ENCODE assay signal across 8 cellular contexts in genomic region chr3:16399473-16399872, GRCh38.
DNase-seq lines count a peak whose midpoint lies in the region; ATAC-seq and TF ChIP-seq lines count a peak whose summit lies in the region.

No MANE protein-coding gene starts in this region.

- H3K36me3 ChIP-seq in adipocyte (ENCODE audit: control insufficient read depth, insufficient read depth, low read length, severe bottlenecking) (no peaks in the 10 kb centered on the region), aorta (ENCODE audit: control insufficient read depth in 1 of 2, insufficient read depth in 2 of 2, low read length in 1 of 2) (no peaks in the 10 kb centered on the region)
- peaks cover 4% of the 10 kb centered on the region for H3K36me3 ChIP-seq in effector memory CD4-positive, alpha-beta T cell (ENCODE audit: control insufficient read depth, insufficient read depth, low read length)

- peak overlapping the region; percentile 40 for H3K9ac ChIP-seq in adipocyte (ENCODE audit: low read length)

- WGBS in aorta, 2 donors, result 21 to 32% methylated on average over 6 of the region's 6 CpGs

- BruUV-seq in Calu3 (replicated peaks; lab: Mats Ljungman, UMichigan), result no TSS peak

- no peaks in the 10 kb centered on the region for H3K9me3 Mint-ChIP-seq in Calu3 (ENCODE audit: low read depth, unreplicated experiment)

- H3K4me3 Mint-ChIP-seq in Calu3 (ENCODE audit: low read depth, unreplicated experiment), result no peak overlapping the region

- intact Hi-C loops in Calu3 (cut with micrococcal nuclease; ENCODE audit: unreplicated experiment) (no loop called here), aorta (cut with DNase I) (no loop called here)

- H3K4me1 ChIP-seq in adipocyte (ENCODE audit: control insufficient read depth, insufficient read depth, low read length) (peaks cover 43% of the 10 kb centered on the region), aorta (ENCODE audit: control insufficient read depth in 1 of 2, insufficient read depth in 2 of 2, low read length in 2 of 2) (peaks cover 0 to 3% of the 10 kb centered on the region in 2 donors)
- no peaks in the 10 kb centered on the region for H3K4me1 ChIP-seq in effector memory CD4-positive, alpha-beta T cell (ENCODE audit: control insufficient read depth, insufficient read depth, low read length, poor library complexity, severe bottlenecking)

- H3K27me3 ChIP-seq in adipocyte (replicated peaks; ENCODE audit: control insufficient read depth, insufficient read depth, low read length), result no peaks in the 10 kb centered on the region
- H3K27me3 ChIP-seq in aorta (ENCODE audit: control insufficient read depth in 1 of 2, insufficient read depth in 2 of 2, low read length in 1 of 2), result no peaks in the 10 kb centered on the region
- no peaks in the 10 kb centered on the region for H3K27me3 ChIP-seq in effector memory CD4-positive, alpha-beta T cell (replicated peaks; ENCODE audit: control insufficient read depth, insufficient read depth, low read length, poor library complexity, severe bottlenecking)

- peak overlapping the region in 1 of 2 donors; percentile 69 for H3K27ac ChIP-seq in aorta (ENCODE audit: low read depth in 1 of 2, low read length in 2 of 2)
- H3K27ac ChIP-seq in effector memory CD4-positive, alpha-beta T cell (ENCODE audit: insufficient read depth, low read length, poor library complexity, severe bottlenecking), result no peak overlapping the region

- DNase-seq in Calu3, result peak; percentile 2
- DNase-seq in adipocyte (ENCODE audit: low read depth), result peak; percentile 84
- DNase-seq in kidney glomerular epithelial cell (lab: John Stamatoyannopoulos, UW), result peak; percentile 98
- DNase-seq in aorta, result no peak
- no peak for DNase-seq in stimulated activated CD4-positive, alpha-beta T cell treated with anti-CD3 and anti-CD28 coated beads, Interleukin-15, amount 100 ng/mL, for 24 hours
- DNase-seq in effector memory CD4-positive, alpha-beta T cell, result no peak
- no peak for DNase-seq in inferior parietal cortex (ENCODE audit: extremely low spot score)

- CTCF ChIA-PET in Calu3 (lab: Charles Lee), result no interaction called here

- ATAC-seq in HG02610 (IDR thresholded peaks at IDR 0.05; ENCODE audit: unreplicated experiment) (peak; percentile 58), aorta (ENCODE audit: low FRiP score) (peak; percentile 62)

- H3K27me3 Mint-ChIP-seq in Calu3 (ENCODE audit: unreplicated experiment), result no peaks in the 10 kb centered on the region

- H3K36me3 Mint-ChIP-seq in Calu3 (ENCODE audit: insufficient read depth, unreplicated experiment), result no peaks in the 10 kb centered on the region

- H3K27ac Mint-ChIP-seq in Calu3 (ENCODE audit: unreplicated experiment), result no peak overlapping the region

- H3K9me3 ChIP-seq in adipocyte (ENCODE audit: control insufficient read depth, low read length), result no peaks in the 10 kb centered on the region
- H3K9me3 ChIP-seq in aorta (ENCODE audit: control insufficient read depth, low read length), result no peaks in the 10 kb centered on the region
- no peaks in the 10 kb centered on the region for H3K9me3 ChIP-seq in effector memory CD4-positive, alpha-beta T cell (ENCODE audit: control insufficient read depth, low read length)

- H3K4me3 ChIP-seq in adipocyte (ENCODE audit: low read length), result no peak overlapping the region
- no peak overlapping the region for H3K4me3 ChIP-seq in aorta (ENCODE audit: low read length in 2 of 2)
- no peak overlapping the region for H3K4me3 ChIP-seq in effector memory CD4-positive, alpha-beta T cell (ENCODE audit: insufficient read depth, low read depth, low read length, poor library complexity, severe bottlenecking)

- H3K4me1 Mint-ChIP-seq in Calu3 (ENCODE audit: low read depth, unreplicated experiment), result peaks cover 10% of the 10 kb centered on the region

- TF ChIP-seq CTCF in Calu3 (IDR thresholded peaks at IDR 0.05; ENCODE audit: unreplicated experiment), result no peak

Comparison
In these comparisons a context has a peak if more than half of its experiments do, and no peak if none do; other contexts are left out.
1. DNase-seq: peak in Calu3 (single experiment), adipocyte (single experiment) and kidney glomerular epithelial cell (single experiment); none in aorta (0 of 2), stimulated activated CD4-positive, alpha-beta T cell treated with anti-CD3 and anti-CD28 coated beads, Interleukin-15, amount 100 ng/mL, for 24 hours (single experiment), effector memory CD4-positive, alpha-beta T cell (0 of 3) and inferior parietal cortex (single experiment).